ENCODE assay signal across 8 cellular contexts in the genomic region with DNA sequence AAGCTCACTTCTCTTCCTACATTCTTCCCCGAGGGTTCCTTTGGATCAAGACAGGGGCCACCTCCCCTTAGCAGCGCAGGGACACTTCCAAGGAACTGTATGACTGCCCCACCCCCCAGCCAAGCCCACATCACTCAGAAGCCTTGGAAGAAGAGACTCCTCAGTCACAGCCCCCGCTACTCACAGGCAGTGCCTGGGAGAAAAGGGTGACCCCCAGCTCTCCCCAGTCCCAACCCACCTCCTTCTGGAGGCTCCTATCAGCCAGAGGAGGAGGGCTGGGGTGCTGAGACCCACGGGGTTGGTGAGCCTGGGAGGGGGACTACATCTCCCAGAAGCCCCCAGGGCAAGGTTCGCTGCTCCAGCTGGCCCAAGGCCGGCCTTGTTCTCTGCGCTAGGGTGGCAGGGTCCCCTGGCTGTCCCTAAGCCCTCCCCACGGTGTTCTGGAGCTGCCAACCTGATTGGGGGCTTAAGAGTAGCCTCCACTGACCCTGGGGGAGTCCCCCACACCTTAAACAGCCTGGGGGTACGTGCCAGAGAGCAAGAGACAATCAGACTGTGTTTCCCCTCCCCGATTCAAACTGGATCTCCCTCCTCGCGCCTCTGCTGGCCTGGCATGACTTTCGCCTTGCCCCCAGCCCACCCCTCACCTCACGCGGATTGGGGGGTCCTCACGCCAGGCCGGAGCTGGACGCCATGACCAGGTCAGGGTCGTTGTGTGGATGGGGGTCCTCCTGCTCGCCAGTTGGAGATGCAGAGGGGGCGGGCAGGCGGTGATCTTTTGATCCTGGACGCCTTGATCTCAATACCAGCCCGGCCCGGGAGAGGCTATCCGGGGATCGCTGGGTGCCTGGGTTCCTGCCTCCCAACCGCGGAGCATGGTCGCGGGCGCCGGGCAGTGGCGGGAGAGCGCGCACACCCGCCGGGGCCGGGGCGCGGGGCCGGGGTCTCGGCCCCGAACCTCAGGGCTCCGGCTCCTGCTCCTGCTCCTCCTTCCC. TPM values are rescaled to one million over a fixed set of nuclear protein-coding genes. Genes with fewer than 3 reads are reported as not detected.
DNase-seq lines count a peak whose midpoint lies in the region; ATAC-seq and TF ChIP-seq lines count a peak whose summit lies in the region.

No MANE protein-coding gene starts in this region.

- H3K4me1 ChIP-seq in A673 (ENCODE audit: insufficient read depth, low read length, poor library complexity, severe bottlenecking) (peaks cover 59% of the 10 kb centered on the region), RWPE2 (ENCODE audit: insufficient read depth, poor library complexity, severe bottlenecking) (peaks cover 19% of the 10 kb centered on the region)

- CTCF ChIA-PET in A673 (lab: Charles Lee): interaction anchor here (0.6 to 1.0 kb wide), 5 partner anchors 11 to 160 kb away, joined by 5 to 9 read pairs (median 6); no protein-coding TSS in a partner anchor

- TF ChIP-seq CTCF in A673 (conservative IDR thresholded peaks at IDR 0.05; ENCODE audit: low read depth, low read length) (no peak), GM12864 (IDR thresholded peaks at IDR 0.05; ENCODE audit: low read depth, low read length, missing control alignments) (no peak), RWPE2 (IDR thresholded peaks at IDR 0.05; ENCODE audit: poor library complexity, severe bottlenecking) (no peak), cardiac fibroblast (IDR thresholded peaks at IDR 0.05; ENCODE audit: low read depth, low read length) (no peak)

- H3K36me3 ChIP-seq in A673 (ENCODE audit: insufficient read depth, low read length, poor library complexity, severe bottlenecking) (no peaks in the 10 kb centered on the region), RWPE2 (ENCODE audit: low read depth) (peaks cover 29% of the 10 kb centered on the region)

- no peaks in the 10 kb centered on the region for H3K27me3 ChIP-seq in A673 (replicated peaks; ENCODE audit: insufficient read depth, low read depth, low read length, poor library complexity)
- H3K27me3 ChIP-seq in RWPE2 (ENCODE audit: insufficient read depth, poor library complexity, severe bottlenecking): no peaks in the 10 kb centered on the region

- intact Hi-C loops in A673 (cut with micrococcal nuclease; ENCODE audit: unreplicated experiment): loop anchor here (5.0 kb wide), 1 partner anchor 177 kb away; a partner anchor contains a TSS

- peak overlapping the region; percentile 88 for H3K27ac ChIP-seq in A673 (ENCODE audit: low read depth, low read length, poor library complexity, severe bottlenecking)
- peak overlapping the region; percentile 100 for H3K27ac ChIP-seq in RWPE2 (ENCODE audit: poor library complexity, severe bottlenecking)

- no peak for ATAC-seq in RWPE2 (ENCODE audit: low read depth)
- ATAC-seq in stimulated activated naive CD8-positive, alpha-beta T cell treated with anti-CD3 and anti-CD28 coated beads, Interleukin-15, Interleukin-2, amounts not matched to agents 100 U/mL and 50 U/mL, for 24 hours: no peak
- ATAC-seq in GM21381 (IDR thresholded peaks at IDR 0.05; ENCODE audit: unreplicated experiment): no peak

- POLR2A ChIA-PET in A673 (lab: Charles Lee; ENCODE audit: low non-redundant PET): interaction anchor here (0.8 kb wide), 2 partner anchors 16 to 29 kb away, joined by 3 read pairs; no protein-coding TSS in a partner anchor

- H3K4me3 ChIP-seq in A673 (ENCODE audit: low read depth, low read length, poor library complexity, severe bottlenecking) (peak overlapping the region; percentile 97), GM12864 (ENCODE audit: low read depth, low read length) (peak overlapping the region; percentile 90), RWPE2 (ENCODE audit: severe bottlenecking) (peak overlapping the region; percentile 82), cardiac fibroblast (replicated peaks in 1 of 2; ENCODE audit: low read depth in 2 of 2, low read length in 2 of 2) (peak overlapping the region; percentile 99)

- BruUV-seq in A673 (replicated peaks; lab: Mats Ljungman, UMichigan): TSS peak; percentile 31

- DNase-seq in A673 (ENCODE audit: low spot score) (peak; percentile 72), GM12864 (ENCODE audit: low read depth) (no peak), RWPE2 (ENCODE audit: low spot score) (no peak), cardiac fibroblast (ENCODE audit: low read depth in 2 of 2) (peak; percentile 43 to 49), left kidney (ENCODE audit: low read depth, low spot score) (peak; percentile 81), NCI-H2196 (lab: John Stamatoyannopoulos, UW; ENCODE audit: unreplicated experiment) (no peak)
- DNase-seq in stimulated activated naive CD8-positive, alpha-beta T cell treated with anti-CD3 and anti-CD28 coated beads, Interleukin-15, Interleukin-2, amounts not matched to agents 100 U/mL and 50 U/mL, for 24 hours: peak; percentile 70

- H3K9me3 ChIP-seq in A673 (ENCODE audit: low read depth, low read length, poor library complexity, severe bottlenecking) (no peaks in the 10 kb centered on the region), RWPE2 (ENCODE audit: severe bottlenecking) (no peaks in the 10 kb centered on the region)

RNA-seq across cellular contexts. Expression of a gene that starts 0.8 kb away (rescaled TPM):
- total RNA-seq in A673 (2021): 49.9 and 64.0 TPM in 2 replicates

RNA-seq across cellular contexts. Expression of a gene that starts 31.2 kb away (rescaled TPM):
- total RNA-seq in A673 (2021): not detected in 2 replicates

RNA-seq across cellular contexts. Expression of a gene that starts 41.2 kb away (rescaled TPM):
- total RNA-seq in A673 (2021): not detected in 2 replicates

RNA-seq across cellular contexts. Expression of a gene that starts 46.7 kb away (rescaled TPM):
- total RNA-seq in A673 (2021): not detected in 2 replicates

Comparison
In these comparisons a context has a peak if more than half of its experiments do, and no peak if none do; other contexts are left out.
1. DNase-seq: peak in A673 (single experiment), cardiac fibroblast (2 of 2), left kidney (single experiment) and stimulated activated naive CD8-positive, alpha-beta T cell treated with anti-CD3 and anti-CD28 coated beads, Interleukin-15, Interleukin-2, amounts not matched to agents 100 U/mL and 50 U/mL, for 24 hours (single experiment); none in GM12864 (single experiment), RWPE2 (single experiment) and NCI-H2196 (single experiment).
2. Peak in every context shown above with its lines, with median percentiles within 50 percentile points of each other: H3K4me3 ChIP-seq.